In genomic region chr20:54352541-54352940, GRCh38 we compare ENCODE assay signal across 5 cellular contexts.
DNase-seq lines count a peak whose midpoint lies in the region; ATAC-seq and TF ChIP-seq lines count a peak whose summit lies in the region.
"Not testable (repeated sequence)": the region's sequence is repeated elsewhere in the genome, so short reads cannot be mapped to it uniquely, and the experiment has no call there.

No MANE protein-coding gene starts in this region.

- peaks cover 10% of the 10 kb centered on the region for H3K9me3 Mint-ChIP-seq in activated CD4-positive, alpha-beta T cell treated with anti-CD3 and anti-CD28 coated beads, Interleukin-2, amount 10 ng/mL, durations not matched to agents 24 days and 14 days
- not testable (repeated sequence) for H3K9me3 Mint-ChIP-seq in activated T-helper 2 cell treated with anti-CD3 and anti-CD28 coated beads, Interferon-gamma antibody, Interleukin-2, Interleukin-4, amounts not matched to agents 10 μg/mL and 5 μg/mL and 100 μg/mL, durations not matched to agents 14 hours and 24 hours and 36 hours; activated naive CD8-positive, alpha-beta T cell treated with anti-CD3 and anti-CD28 coated beads for 36 hours; neural crest cell; stimulated activated naive CD8-positive, alpha-beta T cell treated with anti-CD3 and anti-CD28 coated beads, Interleukin-15, amount 100 ng/mL, for 72 hours

- TF ChIP-seq CTCF in neural crest cell (conservative IDR thresholded peaks at IDR 0.05), result not testable (repeated sequence)

- H3K27me3 Mint-ChIP-seq in activated CD4-positive, alpha-beta T cell treated with anti-CD3 and anti-CD28 coated beads, Interleukin-2, amount 10 ng/mL, durations not matched to agents 24 days and 14 days; activated T-helper 2 cell treated with anti-CD3 and anti-CD28 coated beads, Interferon-gamma antibody, Interleukin-2, Interleukin-4, amounts not matched to agents 10 μg/mL and 5 μg/mL and 100 μg/mL, durations not matched to agents 14 hours and 24 hours and 36 hours (ENCODE audit: low read depth); neural crest cell (ENCODE audit: low read depth): not testable (repeated sequence)
- H3K27me3 Mint-ChIP-seq in activated naive CD8-positive, alpha-beta T cell treated with anti-CD3 and anti-CD28 coated beads for 36 hours, result peaks cover 35% of the 10 kb centered on the region
- peaks cover 28% of the 10 kb centered on the region for H3K27me3 Mint-ChIP-seq in stimulated activated naive CD8-positive, alpha-beta T cell treated with anti-CD3 and anti-CD28 coated beads, Interleukin-15, amount 100 ng/mL, for 72 hours

- not testable (repeated sequence) for H3K36me3 Mint-ChIP-seq in activated CD4-positive, alpha-beta T cell treated with anti-CD3 and anti-CD28 coated beads, Interleukin-2, amount 10 ng/mL, durations not matched to agents 24 days and 14 days (ENCODE audit: low read depth); activated T-helper 2 cell treated with anti-CD3 and anti-CD28 coated beads, Interferon-gamma antibody, Interleukin-2, Interleukin-4, amounts not matched to agents 10 μg/mL and 5 μg/mL and 100 μg/mL, durations not matched to agents 14 hours and 24 hours and 36 hours (ENCODE audit: low read depth); activated naive CD8-positive, alpha-beta T cell treated with anti-CD3 and anti-CD28 coated beads for 36 hours; neural crest cell (ENCODE audit: low read depth)

- H3K4me1 Mint-ChIP-seq in activated CD4-positive, alpha-beta T cell treated with anti-CD3 and anti-CD28 coated beads, Interleukin-2, amount 10 ng/mL, durations not matched to agents 24 days and 14 days; neural crest cell; stimulated activated naive CD8-positive, alpha-beta T cell treated with anti-CD3 and anti-CD28 coated beads, Interleukin-15, amount 100 ng/mL, for 72 hours: not testable (repeated sequence)
- peaks cover 17% of the 10 kb centered on the region for H3K4me1 Mint-ChIP-seq in activated T-helper 2 cell treated with anti-CD3 and anti-CD28 coated beads, Interferon-gamma antibody, Interleukin-2, Interleukin-4, amounts not matched to agents 10 μg/mL and 5 μg/mL and 100 μg/mL, durations not matched to agents 14 hours and 24 hours and 36 hours (ENCODE audit: low read depth)
- peaks cover 22% of the 10 kb centered on the region for H3K4me1 Mint-ChIP-seq in activated naive CD8-positive, alpha-beta T cell treated with anti-CD3 and anti-CD28 coated beads for 36 hours

- peak overlapping the region; percentile 67 for H3K27ac Mint-ChIP-seq in activated CD4-positive, alpha-beta T cell treated with anti-CD3 and anti-CD28 coated beads, Interleukin-2, amount 10 ng/mL, durations not matched to agents 24 days and 14 days
- peak overlapping the region; percentile 19 for H3K27ac Mint-ChIP-seq in activated T-helper 2 cell treated with anti-CD3 and anti-CD28 coated beads, Interferon-gamma antibody, Interleukin-2, Interleukin-4, amounts not matched to agents 10 μg/mL and 5 μg/mL and 100 μg/mL, durations not matched to agents 14 hours and 24 hours and 36 hours
- H3K27ac Mint-ChIP-seq in activated naive CD8-positive, alpha-beta T cell treated with anti-CD3 and anti-CD28 coated beads for 36 hours, result peak overlapping the region; percentile 34
- H3K27ac Mint-ChIP-seq in neural crest cell (ENCODE audit: unreplicated experiment), result peak overlapping the region; percentile 57
- H3K27ac Mint-ChIP-seq in stimulated activated naive CD8-positive, alpha-beta T cell treated with anti-CD3 and anti-CD28 coated beads, Interleukin-15, amount 100 ng/mL, for 72 hours, result peak overlapping the region; percentile 81 to 83

- intact Hi-C loops in activated CD4-positive, alpha-beta T cell treated with anti-CD3 and anti-CD28 coated beads, Interleukin-2, amount 10 ng/mL, durations not matched to agents 24 days and 14 days (cut with micrococcal nuclease), result loop anchor here (2.0 to 10.0 kb wide), 3 partner anchors 68 to 132 kb away; partner anchors contain the start of gene DOK5
- intact Hi-C loops in activated T-helper 2 cell treated with anti-CD3 and anti-CD28 coated beads, Interferon-gamma antibody, Interleukin-2, Interleukin-4, amounts not matched to agents 10 μg/mL and 5 μg/mL and 100 μg/mL, durations not matched to agents 14 hours and 24 hours and 36 hours (cut with micrococcal nuclease), result loop anchor here (5.0 kb wide), 1 partner anchor 65 kb away; no protein-coding TSS in a partner anchor

- not testable (repeated sequence) for H3K4me3 Mint-ChIP-seq in activated CD4-positive, alpha-beta T cell treated with anti-CD3 and anti-CD28 coated beads, Interleukin-2, amount 10 ng/mL, durations not matched to agents 24 days and 14 days; activated T-helper 2 cell treated with anti-CD3 and anti-CD28 coated beads, Interferon-gamma antibody, Interleukin-2, Interleukin-4, amounts not matched to agents 10 μg/mL and 5 μg/mL and 100 μg/mL, durations not matched to agents 14 hours and 24 hours and 36 hours (ENCODE audit: low read depth); activated naive CD8-positive, alpha-beta T cell treated with anti-CD3 and anti-CD28 coated beads for 36 hours; neural crest cell
- H3K4me3 Mint-ChIP-seq in stimulated activated naive CD8-positive, alpha-beta T cell treated with anti-CD3 and anti-CD28 coated beads, Interleukin-15, amount 100 ng/mL, for 72 hours, result peak overlapping the region in 1 of 2 donors; percentile 37

- ATAC-seq in stimulated activated naive CD8-positive, alpha-beta T cell treated with anti-CD3 and anti-CD28 coated beads, Interleukin-15, amount 100 ng/mL, for 72 hours, result not testable (repeated sequence)

- peak; percentile 52 for DNase-seq in activated CD4-positive, alpha-beta T cell treated with anti-CD3 and anti-CD28 coated beads, Interleukin-2, amount 10 ng/mL, durations not matched to agents 24 days and 14 days
- not testable (repeated sequence) for DNase-seq in activated T-helper 2 cell treated with anti-CD3 and anti-CD28 coated beads, Interferon-gamma antibody, Interleukin-2, Interleukin-4, amounts not matched to agents 10 μg/mL and 5 μg/mL and 100 μg/mL, durations not matched to agents 14 hours and 24 hours and 36 hours (ENCODE audit: low spot score); activated naive CD8-positive, alpha-beta T cell treated with anti-CD3 and anti-CD28 coated beads for 36 hours; neural crest cell (ENCODE audit: low read depth, low spot score); stimulated activated naive CD8-positive, alpha-beta T cell treated with anti-CD3 and anti-CD28 coated beads, Interleukin-15, amount 100 ng/mL, for 72 hours

Comparison
In these comparisons a context has a peak if more than half of its experiments do, and no peak if none do; other contexts are left out.
1. H3K27ac Mint-ChIP-seq: peak in every context shown above with its lines; median percentile 82 in stimulated activated naive CD8-positive, alpha-beta T cell treated with anti-CD3 and anti-CD28 coated beads, Interleukin-15, amount 100 ng/mL, for 72 hours; 67 in activated CD4-positive, alpha-beta T cell treated with anti-CD3 and anti-CD28 coated beads, Interleukin-2, amount 10 ng/mL, durations not matched to agents 24 days and 14 days; 57 in neural crest cell; 34 in activated naive CD8-positive, alpha-beta T cell treated with anti-CD3 and anti-CD28 coated beads for 36 hours; 19 in activated T-helper 2 cell treated with anti-CD3 and anti-CD28 coated beads, Interferon-gamma antibody, Interleukin-2, Interleukin-4, amounts not matched to agents 10 μg/mL and 5 μg/mL and 100 μg/mL, durations not matched to agents 14 hours and 24 hours and 36 hours.